ENCODE assay signal across 15 cellular contexts in the genomic region with DNA sequence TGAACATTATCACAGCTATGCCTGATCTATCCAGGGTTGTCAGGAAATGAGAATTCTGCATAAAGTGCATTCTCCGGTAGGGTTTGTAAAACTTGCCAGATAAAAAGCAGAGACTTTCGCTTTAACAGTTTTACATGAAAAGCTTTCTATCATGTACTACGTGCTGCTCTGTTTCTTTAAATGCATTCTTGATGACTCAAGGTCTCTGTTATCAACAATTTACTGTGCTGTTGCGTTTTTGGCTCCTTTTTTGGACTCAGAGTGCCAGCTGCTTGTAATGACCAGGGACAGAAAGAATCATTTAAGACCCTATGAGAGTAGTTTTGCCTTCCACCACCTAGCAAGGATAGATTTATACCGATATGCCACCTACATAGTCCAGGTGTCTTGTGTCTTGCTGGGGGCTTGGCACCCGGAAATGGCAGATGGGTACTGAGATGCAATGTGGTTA.
DNase-seq lines count a peak whose midpoint lies in the region; ATAC-seq, FAIRE-seq and TF ChIP-seq lines count a peak whose summit lies in the region.
"Had no signal": no experiment of that assay in that cellular context is flagged by ENCODE, and none has a peak within 500 bp of the region (broad histone marks: within the 10 kb centered on the region; RNA-seq: fewer than 3 reads in every experiment).

No MANE protein-coding gene starts in this region.

- H3K9me3 ChIP-seq in SJSA1 (replicated peaks) (no peaks in the 10 kb centered on the region), small intestine (ENCODE audit: control insufficient read depth, low read depth) (no peaks in the 10 kb centered on the region)
- H3K9me3 ChIP-seq: mucosa of descending colon, SJCRH30, upper lobe of right lung had no signal

- H3K27me3 ChIP-seq in SJSA1 (replicated peaks) (no peaks in the 10 kb centered on the region), small intestine (ENCODE audit: control insufficient read depth in 2 of 2, insufficient read depth in 2 of 2, low read length in 2 of 2) (no peaks in the 10 kb centered on the region)
- H3K27me3 ChIP-seq: SJCRH30, upper lobe of right lung had no signal

- H3K4me1 ChIP-seq in SJSA1 (replicated peaks) (peaks cover 38% of the 10 kb centered on the region), small intestine (ENCODE audit: control insufficient read depth in 2 of 2, insufficient read depth in 1 of 2, low read depth in 1 of 2, low read length in 1 of 2) (peaks cover 2 to 4% of the 10 kb centered on the region in 2 donors)
- H3K4me1 ChIP-seq: SJCRH30 had no signal

- ATAC-seq in HG03095 (IDR thresholded peaks at IDR 0.05; ENCODE audit: unreplicated experiment) (no peak), HG02642 (IDR thresholded peaks at IDR 0.05; ENCODE audit: poor library complexity, unreplicated experiment) (no peak), GM21723 (IDR thresholded peaks at IDR 0.05; ENCODE audit: unreplicated experiment) (no peak)
- ATAC-seq: GM23338, mucosa of descending colon, upper lobe of right lung had no signal

- WGBS in small intestine, 3 donors: 12 to 35% (median 18%) methylated on average over 6 of the region's 6 CpGs

- FAIRE-seq in small intestine (lab: Jason Lieb, UNC): no peak
- FAIRE-seq: GM12892 had no signal

- no peaks in the 10 kb centered on the region for H3K9me3 Mint-ChIP-seq in activated T-cell treated with anti-CD3 and anti-CD28 coated beads, Interleukin-2, amount 50 U/mL, for 24 hours
- H3K9me3 Mint-ChIP-seq: GM23338 had no signal

- H3K36me3 ChIP-seq in SJSA1: no peaks in the 10 kb centered on the region
- H3K36me3 ChIP-seq in small intestine (ENCODE audit: control insufficient read depth in 2 of 2, insufficient read depth in 2 of 2, low read length in 2 of 2): no peaks in the 10 kb centered on the region
- H3K36me3 ChIP-seq: SJCRH30, upper lobe of right lung had no signal

- H3K36me3 Mint-ChIP-seq in activated T-cell treated with anti-CD3 and anti-CD28 coated beads, Interleukin-2, amount 50 U/mL, for 24 hours (ENCODE audit: low read depth): no peaks in the 10 kb centered on the region

- H3K27ac ChIP-seq in SJSA1 (peak overlapping the region; percentile 49), small intestine (ENCODE audit: low read depth in 1 of 2, low read length in 1 of 2) (peak overlapping the region in 1 of 2 donors; percentile 32)
- H3K27ac ChIP-seq: SJCRH30, upper lobe of right lung had no signal

- H3K27ac Mint-ChIP-seq in activated T-cell treated with anti-CD3 and anti-CD28 coated beads, Interleukin-2, amount 50 U/mL, for 24 hours: peak overlapping the region; percentile 27
- H3K27ac Mint-ChIP-seq: GM23338 had no signal

- H3K4me3 ChIP-seq in SJSA1: no peak overlapping the region
- H3K4me3 ChIP-seq in fibroblast of pulmonary artery (replicated peaks; ENCODE audit: low read depth, low read length): peak overlapping the region; percentile 27
- no peak overlapping the region for H3K4me3 ChIP-seq in small intestine (ENCODE audit: low read depth in 1 of 2, low read length in 2 of 2)
- H3K4me3 ChIP-seq: GM23338, mucosa of descending colon, SJCRH30, upper lobe of right lung had no signal

- no peak for TF ChIP-seq CTCF in fibroblast of pulmonary artery (IDR thresholded peaks at IDR 0.05; ENCODE audit: low read length, missing control alignments)

- H3K27me3 Mint-ChIP-seq in activated T-cell treated with anti-CD3 and anti-CD28 coated beads, Interleukin-2, amount 50 U/mL, for 24 hours: no peaks in the 10 kb centered on the region

- H3K4me1 Mint-ChIP-seq in activated T-cell treated with anti-CD3 and anti-CD28 coated beads, Interleukin-2, amount 50 U/mL, for 24 hours (ENCODE audit: low read depth): peaks cover 40% of the 10 kb centered on the region

- no peak for DNase-seq in activated T-cell treated with anti-CD3 and anti-CD28 coated beads, Interleukin-2, amount 50 U/mL, for 24 hours
- no peak for DNase-seq in activated T-cell treated with anti-CD3 and anti-CD28 coated beads, Interleukin-2, amount 50 U/mL, for 48 hours
- DNase-seq in SJSA1 (ENCODE audit: low read depth in 1 of 2, low spot score in 2 of 2): peak; percentile 33 to 58
- peak; percentile 69 for DNase-seq in fibroblast of pulmonary artery (ENCODE audit: low read depth)
- DNase-seq in small intestine: peak; percentile 35
- DNase-seq: NCI-H1930; SJCRH30; stimulated activated CD4-positive, alpha-beta T cell treated with anti-CD3 and anti-CD28 coated beads, Interleukin-2, amount 100 ng/mL, for 48 hours; upper lobe of right lung had no signal

- peak overlapping the region; percentile 38 for H3K4me3 Mint-ChIP-seq in activated T-cell treated with anti-CD3 and anti-CD28 coated beads, Interleukin-2, amount 50 U/mL, for 24 hours
- H3K4me3 Mint-ChIP-seq: GM23338 had no signal

Comparison
In these comparisons a context has a peak if more than half of its experiments do, and no peak if none do; other contexts are left out.
1. DNase-seq: peak in SJSA1 (2 of 2), fibroblast of pulmonary artery (single experiment) and small intestine (single experiment); none in activated T-cell treated with anti-CD3 and anti-CD28 coated beads, Interleukin-2, amount 50 U/mL, for 24 hours (single experiment) and activated T-cell treated with anti-CD3 and anti-CD28 coated beads, Interleukin-2, amount 50 U/mL, for 48 hours (0 of 2).